ENCODE assay signal across 16 cellular contexts in genomic region chr17:58605986-58606385, GRCh38.
"Had no signal": no experiment of that assay in that cellular context is flagged by ENCODE, and none has a peak within 500 bp of the region (broad histone marks: within the 10 kb centered on the region; RNA-seq: fewer than 3 reads in every experiment).

No MANE protein-coding gene starts in this region.

- DNase-seq: dermis blood vessel endothelial cell; endodermal cell; heart left ventricle; hippocampal formation; mesendoderm; naive thymus-derived CD8-positive, alpha-beta T cell; psoas muscle; retina; right lobe of liver; stimulated activated CD4-positive, alpha-beta T cell treated with anti-CD3 and anti-CD28 coated beads, Interleukin-2, amount 100 ng/mL, for 24 hours; stimulated activated naive CD8-positive, alpha-beta T cell treated with anti-CD3 and anti-CD28 coated beads, Interleukin-15, Interleukin-2, amounts not matched to agents 100 U/mL and 50 U/mL, for 24 hours; thyroid gland; upper lobe of left lung; uterus had no signal

- H3K27me3 ChIP-seq: heart left ventricle, neutrophil, right lobe of liver, suprapubic skin, thyroid gland, upper lobe of left lung, uterus had no signal

- H3K4me1 ChIP-seq: psoas muscle, right lobe of liver, suprapubic skin, thyroid gland, upper lobe of left lung, uterus had no signal

- H3K9me3 ChIP-seq: heart left ventricle, neutrophil, psoas muscle, right lobe of liver, suprapubic skin, thyroid gland, upper lobe of left lung, uterus had no signal

- H3K27ac ChIP-seq: heart left ventricle, neutrophil, psoas muscle, right lobe of liver, suprapubic skin, thyroid gland, upper lobe of left lung, uterus had no signal

- H3K36me3 ChIP-seq: heart left ventricle, neutrophil, right lobe of liver, suprapubic skin, thyroid gland, upper lobe of left lung, uterus had no signal

- H3K4me3 ChIP-seq: heart left ventricle, psoas muscle, right lobe of liver, suprapubic skin, thyroid gland, upper lobe of left lung, uterus had no signal
